In the genomic region with DNA sequence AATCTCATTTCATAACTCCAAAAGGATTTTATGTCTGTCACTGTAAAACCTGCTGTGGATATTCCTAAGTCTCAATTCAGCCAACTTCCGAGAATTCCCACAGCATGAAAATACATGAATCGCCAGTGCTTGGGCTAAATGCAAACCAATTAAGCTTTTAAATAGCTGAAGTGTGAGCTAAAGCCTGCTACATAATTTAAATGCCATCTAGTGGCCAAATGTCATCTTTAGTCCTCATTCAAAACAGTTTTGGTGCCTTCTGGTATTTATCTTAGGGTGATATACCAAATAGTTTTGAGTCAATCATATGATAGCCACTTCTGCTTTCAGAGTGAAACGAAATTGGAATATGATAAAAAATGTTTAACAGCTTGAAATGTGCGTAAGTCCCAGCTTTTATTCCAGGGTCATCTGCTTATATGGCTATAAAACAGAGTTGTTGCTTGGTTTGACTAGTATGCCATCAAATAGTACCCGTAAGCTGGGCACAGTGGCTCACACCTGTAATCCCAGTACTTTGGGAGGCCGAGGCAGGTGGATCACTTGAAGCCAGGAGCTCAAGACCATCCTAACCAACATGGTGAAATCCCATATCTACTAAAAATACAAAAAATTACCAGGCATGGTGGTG, we compare ENCODE assay signal across 8 cellular contexts. TPM values are rescaled to one million over a fixed set of nuclear protein-coding genes. Genes with fewer than 3 reads are reported as not detected.
A peak's percentile ranks its signal among the peaks of the same experiment; 100 is the strongest.
DNase-seq lines count a peak whose midpoint lies in the region; ATAC-seq and TF ChIP-seq lines count a peak whose summit lies in the region.

No MANE protein-coding gene starts in this region.

- TF ChIP-seq POLR2A in Peyer's patch (IDR thresholded peaks at IDR 0.05), result no peak

- H3K9me2 ChIP-seq in Karpas-422 (replicated peaks; ENCODE audit: insufficient read depth, low read length), result no peaks in the 10 kb centered on the region

- H4K20me1 ChIP-seq in Karpas-422 (ENCODE audit: insufficient read depth, low read depth, low read length) (no peaks in the 10 kb centered on the region), osteoblast (ENCODE audit: insufficient read depth, low read length) (no peaks in the 10 kb centered on the region)

- DNase-seq in DMS 273 treated with DMSO at 0.1 percent for 48 hours (lab: John Stamatoyannopoulos, UW) (peak; percentile 40), Karpas-422 (peak; percentile 76), Peyer's patch (no peak), fibroblast of gingiva (ENCODE audit: low read depth) (peak; percentile 53), osteoblast (ENCODE audit: insufficient read length, low spot score, missing footprints) (no peak), ureter (ENCODE audit: low spot score) (no peak)
- no peak for DNase-seq in activated CD8-positive, alpha-beta memory T cell treated with anti-CD3 and anti-CD28 coated beads, Interleukin-2, amount 50 U/mL, for 4 hours

- no peaks in the 10 kb centered on the region for H3K79me2 ChIP-seq in Karpas-422 (ENCODE audit: low read length)
- no peaks in the 10 kb centered on the region for H3K79me2 ChIP-seq in osteoblast (ENCODE audit: insufficient read depth, low read length)

- H3K27ac ChIP-seq in Karpas-422 (ENCODE audit: low read length), result no peak overlapping the region
- H3K27ac ChIP-seq in Peyer's patch, result no peak overlapping the region
- no peak overlapping the region for H3K27ac ChIP-seq in osteoblast (ENCODE audit: low read depth, low read length)

- H3K27me3 ChIP-seq in Karpas-422 (ENCODE audit: low read length) (no peaks in the 10 kb centered on the region), Peyer's patch (no peaks in the 10 kb centered on the region), osteoblast (ENCODE audit: insufficient read depth, low read length) (no peaks in the 10 kb centered on the region)

- no peak overlapping the region for H3K4me2 ChIP-seq in Karpas-422 (ENCODE audit: low read depth, low read length, poor library complexity, severe bottlenecking)
- H3K4me2 ChIP-seq in osteoblast (ENCODE audit: insufficient read depth, low read length), result peak overlapping the region; percentile 25

- H2AFZ ChIP-seq in Karpas-422 (ENCODE audit: low read length), result no peak overlapping the region
- no peak overlapping the region for H2AFZ ChIP-seq in osteoblast (ENCODE audit: low read length)

- no peaks in the 10 kb centered on the region for H3K36me3 ChIP-seq in Karpas-422 (ENCODE audit: insufficient read depth, low read length)
- no peaks in the 10 kb centered on the region for H3K36me3 ChIP-seq in Peyer's patch
- H3K36me3 ChIP-seq in osteoblast (ENCODE audit: insufficient read depth, low read length), result no peaks in the 10 kb centered on the region

- no peak overlapping the region for H3K4me3 ChIP-seq in Karpas-422 (ENCODE audit: low read length)
- H3K4me3 ChIP-seq in Peyer's patch, result no peak overlapping the region
- H3K4me3 ChIP-seq in osteoblast (ENCODE audit: insufficient read depth, low read length), result no peak overlapping the region

- peaks cover 5% of the 10 kb centered on the region for H3K4me1 ChIP-seq in Karpas-422 (ENCODE audit: low read length)
- no peaks in the 10 kb centered on the region for H3K4me1 ChIP-seq in Peyer's patch
- H3K4me1 ChIP-seq in osteoblast (ENCODE audit: insufficient read depth, low read length), result peaks cover 38% of the 10 kb centered on the region

- peak; percentile 56 for ATAC-seq in GM19468 (IDR thresholded peaks at IDR 0.05; ENCODE audit: extremely low read depth, unreplicated experiment)

- no peak overlapping the region for H3K9ac ChIP-seq in Karpas-422 (ENCODE audit: low read length)

- H3K9me3 ChIP-seq in Karpas-422 (ENCODE audit: low read length) (no peaks in the 10 kb centered on the region), Peyer's patch (no peaks in the 10 kb centered on the region), osteoblast (ENCODE audit: low read depth, low read length) (no peaks in the 10 kb centered on the region)

- TF ChIP-seq CTCF in Peyer's patch (IDR thresholded peaks at IDR 0.05) (peak in 5 of 6 experiments; percentile 24 to 73 (median 66)), osteoblast (IDR thresholded peaks at IDR 0.05; ENCODE audit: extremely low read depth, low read depth, low read length) (peak; percentile 60)

RNA-seq across cellular contexts. Expression of a gene that starts 41.8 kb away (rescaled TPM):
- 174 and 221 TPM in 2 replicates for total RNA-seq in Karpas-422 (2014; rRNA removed; shearing (Covaris generic); ENCODE audit: low replicate concordance)
- total RNA-seq in Peyer's patch, result 100 to 1,000 TPM; 309 to 477 (median 414) TPM
- total RNA-seq in osteoblast, result 157 and 194 TPM in 2 replicates
- total RNA-seq in ureter, result 172 TPM

Comparison
In these comparisons a context has a peak if more than half of its experiments do, and no peak if none do; other contexts are left out.
1. DNase-seq: peak in DMS 273 treated with DMSO at 0.1 percent for 48 hours (single experiment), Karpas-422 (single experiment) and fibroblast of gingiva (single experiment); none in Peyer's patch (0 of 3), osteoblast (single experiment), ureter (single experiment) and activated CD8-positive, alpha-beta memory T cell treated with anti-CD3 and anti-CD28 coated beads, Interleukin-2, amount 50 U/mL, for 4 hours (single experiment).